ENCODE assay signal across 40 cellular contexts in the genomic region with DNA sequence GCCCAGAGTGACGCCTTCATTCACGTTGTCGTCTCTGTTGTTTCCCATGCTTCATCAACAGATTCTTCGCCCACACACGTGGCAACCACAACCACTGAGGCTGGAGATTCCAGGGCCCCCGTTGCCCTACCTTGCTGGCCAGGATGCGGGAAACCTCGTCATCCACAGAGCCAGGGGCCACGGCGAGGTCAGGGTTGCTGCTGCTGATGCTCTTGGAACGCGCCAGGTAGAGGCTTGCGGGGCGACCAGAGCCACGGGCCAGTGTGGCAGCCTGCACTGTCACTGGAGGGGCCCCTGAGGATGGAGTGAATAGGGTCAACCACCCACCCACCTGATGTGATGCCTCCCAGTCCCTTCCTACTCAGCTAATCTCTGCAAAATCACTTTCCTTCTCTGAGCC. TPM values are rescaled to one million over a fixed set of nuclear protein-coding genes. Genes with fewer than 3 reads are reported as not detected.
"Had no signal": no experiment of that assay in that cellular context is flagged by ENCODE, and none has a peak within 500 bp of the region (broad histone marks: within the 10 kb centered on the region; RNA-seq: fewer than 3 reads in every experiment).

No MANE protein-coding gene starts in this region.

- ATAC-seq: activated CD4-positive, CD25-positive, alpha-beta regulatory T cell treated with anti-CD3 and anti-CD28 coated beads, Interleukin-2, amount 50 U/mL, for 24 hours; activated CD8-positive, alpha-beta memory T cell treated with anti-CD3 and anti-CD28 coated beads, Interleukin-2, amount 10 ng/mL, durations not matched to agents 7 days and 5 days; activated CD8-positive, alpha-beta T cell treated with anti-CD3 and anti-CD28 coated beads, Interleukin-2, amount 10 ng/mL, durations not matched to agents 7 days and 5 days; activated naive CD8-positive, alpha-beta T cell treated with anti-CD3 and anti-CD28 coated beads, Interleukin-2, amount 50 U/mL, for 24 hours; effector memory CD8-positive, alpha-beta T cell; gastroesophageal sphincter; T-helper 17 cell had no signal

- H3K4me3 Mint-ChIP-seq: activated B cell treated with CpG ODN at 0.5 μM for 24 hours; activated CD4-positive, alpha-beta memory T cell treated with anti-CD3 and anti-CD28 coated beads for 36 hours; activated CD4-positive, alpha-beta T cell treated with anti-CD3 and anti-CD28 coated beads, Interleukin-2, amount 10 ng/mL, durations not matched to agents 24 days and 14 days; activated CD8-positive, alpha-beta memory T cell treated with anti-CD3 and anti-CD28 coated beads, Interleukin-2, amount 10 ng/mL, durations not matched to agents 7 days and 5 days; activated CD8-positive, alpha-beta T cell treated with anti-CD3 and anti-CD28 coated beads, Interleukin-2, amount 10 ng/mL, durations not matched to agents 7 days and 5 days; activated naive CD4-positive, alpha-beta T cell treated with anti-CD3 and anti-CD28 coated beads for 36 hours; activated naive CD4-positive, alpha-beta T cell treated with anti-CD3 and anti-CD28 coated beads, Interleukin-2, amount 50 U/mL, for 24 hours; activated naive CD8-positive, alpha-beta T cell treated with anti-CD3 and anti-CD28 coated beads for 36 hours; activated naive CD8-positive, alpha-beta T cell treated with anti-CD3 and anti-CD28 coated beads, Interleukin-2, amount 50 U/mL, for 24 hours; activated T-helper 1 cell treated with anti-CD3 and anti-CD28 coated beads, Interleukin-12 subunit alpha, Interleukin-12 subunit beta, Interleukin-2, Interleukin-4 antibody, amounts not matched to agents 30 ng/mL and 10 ng/mL and 1 ng/mL, durations not matched to agents 14 hours and 24 hours and 36 hours; effector memory CD8-positive, alpha-beta T cell; T-helper 17 cell; T-helper 2 cell treated with Interferon-gamma antibody and Interleukin-4, amounts not matched to agents 5 μg/mL and 100 μg/mL, for 36 hours had no signal

- H3K4me3 ChIP-seq: ascending aorta, esophagus squamous epithelium, gastroesophageal sphincter had no signal

- H3K36me3 Mint-ChIP-seq: activated CD4-positive, alpha-beta memory T cell treated with anti-CD3 and anti-CD28 coated beads for 36 hours; activated CD8-positive, alpha-beta memory T cell treated with anti-CD3 and anti-CD28 coated beads, Interleukin-2, amount 10 ng/mL, durations not matched to agents 7 days and 5 days; activated naive CD4-positive, alpha-beta T cell treated with anti-CD3 and anti-CD28 coated beads, Interleukin-2, amount 50 U/mL, for 24 hours; activated naive CD8-positive, alpha-beta T cell treated with anti-CD3 and anti-CD28 coated beads for 36 hours had no signal

- H3K27ac ChIP-seq: ascending aorta, brain microvascular endothelial cell, epithelial cell of prostate, esophagus squamous epithelium, gastroesophageal sphincter, WERI-Rb-1 had no signal

- H3K27me3 ChIP-seq: ascending aorta, brain microvascular endothelial cell, esophagus squamous epithelium, gastroesophageal sphincter had no signal

- H3K27ac Mint-ChIP-seq: activated B cell treated with CpG ODN at 0.5 μM for 24 hours; activated CD4-positive, alpha-beta memory T cell treated with anti-CD3 and anti-CD28 coated beads for 36 hours; activated CD4-positive, alpha-beta T cell treated with anti-CD3 and anti-CD28 coated beads, Interleukin-2, amount 10 ng/mL, durations not matched to agents 24 days and 14 days; activated CD8-positive, alpha-beta memory T cell treated with anti-CD3 and anti-CD28 coated beads, Interleukin-2, amount 10 ng/mL, durations not matched to agents 7 days and 5 days; activated CD8-positive, alpha-beta T cell treated with anti-CD3 and anti-CD28 coated beads, Interleukin-2, amount 10 ng/mL, durations not matched to agents 7 days and 5 days; activated naive CD4-positive, alpha-beta T cell treated with anti-CD3 and anti-CD28 coated beads for 36 hours; activated naive CD4-positive, alpha-beta T cell treated with anti-CD3 and anti-CD28 coated beads, Interleukin-2, amount 50 U/mL, for 24 hours; activated naive CD8-positive, alpha-beta T cell treated with anti-CD3 and anti-CD28 coated beads for 36 hours; activated naive CD8-positive, alpha-beta T cell treated with anti-CD3 and anti-CD28 coated beads, Interleukin-2, amount 50 U/mL, for 24 hours; activated T-helper 1 cell treated with anti-CD3 and anti-CD28 coated beads, Interleukin-12 subunit alpha, Interleukin-12 subunit beta, Interleukin-2, Interleukin-4 antibody, amounts not matched to agents 30 ng/mL and 10 ng/mL and 1 ng/mL, durations not matched to agents 14 hours and 24 hours and 36 hours; activated T-helper 2 cell treated with anti-CD3 and anti-CD28 coated beads, Interferon-gamma antibody, Interleukin-2, Interleukin-4, amounts not matched to agents 10 μg/mL and 5 μg/mL and 100 μg/mL, durations not matched to agents 14 hours and 24 hours and 36 hours; effector memory CD8-positive, alpha-beta T cell; T-helper 17 cell; T-helper 2 cell treated with Interferon-gamma antibody and Interleukin-4, amounts not matched to agents 5 μg/mL and 100 μg/mL, for 36 hours had no signal

- H3K9me3 Mint-ChIP-seq: activated CD4-positive, alpha-beta T cell treated with anti-CD3 and anti-CD28 coated beads, Interleukin-2, amount 10 ng/mL, durations not matched to agents 24 days and 14 days; activated naive CD4-positive, alpha-beta T cell treated with anti-CD3 and anti-CD28 coated beads, Interleukin-2, amount 50 U/mL, for 24 hours; activated naive CD8-positive, alpha-beta T cell treated with anti-CD3 and anti-CD28 coated beads, Interleukin-2, amount 50 U/mL, for 24 hours; activated T-helper 1 cell treated with anti-CD3 and anti-CD28 coated beads, Interleukin-12 subunit alpha, Interleukin-12 subunit beta, Interleukin-2, Interleukin-4 antibody, amounts not matched to agents 30 ng/mL and 10 ng/mL and 1 ng/mL, durations not matched to agents 14 hours and 24 hours and 36 hours; activated T-helper 2 cell treated with anti-CD3 and anti-CD28 coated beads, Interferon-gamma antibody, Interleukin-2, Interleukin-4, amounts not matched to agents 10 μg/mL and 5 μg/mL and 100 μg/mL, durations not matched to agents 14 hours and 24 hours and 36 hours; T-helper 2 cell treated with Interferon-gamma antibody and Interleukin-4, amounts not matched to agents 5 μg/mL and 100 μg/mL, for 36 hours had no signal

- DNase-seq: activated B cell treated with CpG ODN at 0.5 μM for 24 hours; activated CD4-positive, alpha-beta memory T cell treated with anti-CD3 and anti-CD28 coated beads for 36 hours; activated CD4-positive, alpha-beta T cell treated with anti-CD3 and anti-CD28 coated beads, Interleukin-2, amount 10 ng/mL, durations not matched to agents 24 days and 14 days; activated CD8-positive, alpha-beta memory T cell treated with anti-CD3 and anti-CD28 coated beads, Interleukin-2, amount 10 ng/mL, durations not matched to agents 7 days and 5 days; activated CD8-positive, alpha-beta memory T cell treated with anti-CD3 and anti-CD28 coated beads, Interleukin-2, amount 50 U/mL, for 4 hours; activated CD8-positive, alpha-beta T cell treated with anti-CD3 and anti-CD28 coated beads, Interleukin-2, amount 10 ng/mL, durations not matched to agents 7 days and 5 days; activated effector memory CD4-positive, alpha-beta T cell treated with anti-CD3 and anti-CD28 coated beads, Interleukin-2, amount 50 U/mL, for 16 hours; activated naive CD4-positive, alpha-beta T cell treated with anti-CD3 and anti-CD28 coated beads for 36 hours; activated naive CD8-positive, alpha-beta T cell treated with anti-CD3 and anti-CD28 coated beads for 36 hours; activated naive CD8-positive, alpha-beta T cell treated with anti-CD3 and anti-CD28 coated beads, Interleukin-2, amount 50 U/mL, for 24 hours; activated T-cell treated with anti-CD3 and anti-CD28 coated beads, Interleukin-2, amount 50 U/mL, for 1 hour; activated T-cell treated with anti-CD3 and anti-CD28 coated beads, Interleukin-2, amount 50 U/mL, for 48 hours; brain microvascular endothelial cell; caudate nucleus; cortex of kidney; dermis blood vessel endothelial cell; effector CD4-positive, alpha-beta T cell; effector memory CD8-positive, alpha-beta T cell; esophagus squamous epithelium; foreskin melanocyte; T-helper 1 cell; T-helper 17 cell; T1000; WERI-Rb-1 had no signal

- H3K36me3 ChIP-seq: WERI-Rb-1 had no signal

- H3K27me3 Mint-ChIP-seq: activated B cell treated with CpG ODN at 0.5 μM for 24 hours; activated CD4-positive, alpha-beta memory T cell treated with anti-CD3 and anti-CD28 coated beads for 36 hours; activated CD4-positive, alpha-beta T cell treated with anti-CD3 and anti-CD28 coated beads, Interleukin-2, amount 10 ng/mL, durations not matched to agents 24 days and 14 days; activated CD8-positive, alpha-beta memory T cell treated with anti-CD3 and anti-CD28 coated beads, Interleukin-2, amount 10 ng/mL, durations not matched to agents 7 days and 5 days; activated naive CD4-positive, alpha-beta T cell treated with anti-CD3 and anti-CD28 coated beads, Interleukin-2, amount 50 U/mL, for 24 hours; activated naive CD8-positive, alpha-beta T cell treated with anti-CD3 and anti-CD28 coated beads for 36 hours; activated naive CD8-positive, alpha-beta T cell treated with anti-CD3 and anti-CD28 coated beads, Interleukin-2, amount 50 U/mL, for 24 hours had no signal

- FAIRE-seq: colon, endothelial cell of umbilical vein had no signal

- H3K4me1 ChIP-seq: ascending aorta, esophagus squamous epithelium, gastroesophageal sphincter had no signal

- H3K4me1 Mint-ChIP-seq: activated B cell treated with CpG ODN at 0.5 μM for 24 hours; activated CD4-positive, alpha-beta T cell treated with anti-CD3 and anti-CD28 coated beads, Interleukin-2, amount 10 ng/mL, durations not matched to agents 24 days and 14 days; activated naive CD4-positive, alpha-beta T cell treated with anti-CD3 and anti-CD28 coated beads, Interleukin-2, amount 50 U/mL, for 24 hours; activated naive CD8-positive, alpha-beta T cell treated with anti-CD3 and anti-CD28 coated beads for 36 hours; activated naive CD8-positive, alpha-beta T cell treated with anti-CD3 and anti-CD28 coated beads, Interleukin-2, amount 50 U/mL, for 24 hours had no signal

- H3K9me3 ChIP-seq: ascending aorta, esophagus squamous epithelium, gastroesophageal sphincter had no signal

RNA-seq across cellular contexts. Expression of a gene that starts 6.3 kb away (rescaled TPM):
- total RNA-seq: activated B cell treated with CpG ODN at 0.5 μM for 24 hours; activated CD4-positive, alpha-beta memory T cell treated with anti-CD3 and anti-CD28 coated beads for 36 hours; activated CD4-positive, alpha-beta T cell treated with anti-CD3 and anti-CD28 coated beads, Interleukin-2, amount 10 ng/mL, durations not matched to agents 24 days and 14 days; activated CD8-positive, alpha-beta memory T cell treated with anti-CD3 and anti-CD28 coated beads for 36 hours; activated CD8-positive, alpha-beta memory T cell treated with anti-CD3 and anti-CD28 coated beads, Interleukin-2, amount 10 ng/mL, durations not matched to agents 7 days and 5 days; activated CD8-positive, alpha-beta T cell treated with anti-CD3 and anti-CD28 coated beads, Interleukin-2, amount 10 ng/mL, durations not matched to agents 7 days and 5 days; activated naive CD4-positive, alpha-beta T cell treated with anti-CD3 and anti-CD28 coated beads for 36 hours; activated naive CD8-positive, alpha-beta T cell treated with anti-CD3 and anti-CD28 coated beads for 36 hours; activated T-helper 1 cell treated with anti-CD3 and anti-CD28 coated beads, Interleukin-12 subunit alpha, Interleukin-12 subunit beta, Interleukin-2, Interleukin-4 antibody, amounts not matched to agents 30 ng/mL and 10 ng/mL and 1 ng/mL, durations not matched to agents 14 hours and 24 hours and 36 hours; activated T-helper 2 cell treated with anti-CD3 and anti-CD28 coated beads, Interferon-gamma antibody, Interleukin-2, Interleukin-4, amounts not matched to agents 10 μg/mL and 5 μg/mL and 100 μg/mL, durations not matched to agents 14 hours and 24 hours and 36 hours; ascending aorta; bronchial epithelial cell; chondrocyte; dermis blood vessel endothelial cell; endothelial cell of umbilical vein; esophagus squamous epithelium; fibroblast of lung; fibroblast of villous mesenchyme; glomerular endothelial cell; T-helper 17 cell had no signal
- polyA plus RNA-seq: endothelial cell of umbilical vein, fibroblast of lung had no signal
